ENCODE assay signal across 18 cellular contexts in the genomic region with DNA sequence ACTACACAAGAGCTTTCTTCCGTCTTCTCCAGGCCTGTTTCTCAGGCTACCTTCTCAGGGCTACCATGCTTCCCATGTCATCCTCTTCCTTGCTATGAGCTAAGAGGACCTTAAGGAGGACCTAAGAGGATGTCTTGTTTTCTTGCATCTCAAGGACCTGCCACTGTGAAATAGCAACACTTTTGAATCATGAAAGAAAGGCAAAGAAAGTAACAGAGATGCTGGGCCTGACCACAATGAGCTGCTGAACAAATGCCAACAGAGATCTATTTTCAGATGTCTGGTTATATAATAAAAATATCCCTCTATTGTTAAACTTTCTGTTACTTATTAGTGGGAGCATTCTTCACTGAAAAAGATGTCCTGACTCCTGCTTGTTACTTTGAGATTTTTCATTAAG. TPM values are rescaled to one million over a fixed set of nuclear protein-coding genes. Genes with fewer than 3 reads are reported as not detected.
DNase-seq lines count a peak whose midpoint lies in the region; ATAC-seq and TF ChIP-seq lines count a peak whose summit lies in the region.
"Had no signal": no experiment of that assay in that cellular context is flagged by ENCODE, and none has a peak within 500 bp of the region (broad histone marks: within the 10 kb centered on the region; RNA-seq: fewer than 3 reads in every experiment).

No MANE protein-coding gene starts in this region.

- BruUV-seq in PC-3 (replicated peaks; lab: Mats Ljungman, UMichigan) = no TSS peak

- POLR2A ChIA-PET in activated CD4-positive, alpha-beta T cell treated with anti-CD3 and anti-CD28 coated beads for 36 hours (lab: Charles Lee) = no interaction called here
- POLR2A ChIA-PET in T-cell (lab: Charles Lee) (interaction anchor here (0.5 to 0.8 kb wide), 4 partner anchors 9 to 1978 kb away, joined by 3 to 4 read pairs (median 3); no protein-coding TSS in a partner anchor), PC-3 (lab: Charles Lee; ENCODE audit: unreplicated experiment) (no interaction called here)

- H3K4me3 ChIP-seq in smooth muscle cell = no peak overlapping the region
- no peak overlapping the region for H3K4me3 ChIP-seq in PC-3 (ENCODE audit: low read length)
- H3K4me3 ChIP-seq: SJSA1 had no signal

- peak overlapping the region; percentile 97 for H3K27ac ChIP-seq in smooth muscle cell (ENCODE audit: low read depth)
- H3K27ac ChIP-seq in PC-3 (ENCODE audit: low read length) = no peak overlapping the region
- H3K27ac ChIP-seq: 22Rv1, RWPE1, SJSA1 had no signal

- H2AFZ ChIP-seq in smooth muscle cell (ENCODE audit: low read depth) = no peak overlapping the region
- no peak overlapping the region for H2AFZ ChIP-seq in PC-3 (ENCODE audit: low read length)

- H3K9ac ChIP-seq in smooth muscle cell (ENCODE audit: low read depth) (no peak overlapping the region), PC-3 (ENCODE audit: low read length) (no peak overlapping the region)

- no peak for TF ChIP-seq CTCF in smooth muscle cell (IDR thresholded peaks at IDR 0.05; ENCODE audit: borderline replicate concordance, insufficient read depth, poor library complexity, severe bottlenecking)
- no peak for TF ChIP-seq CTCF in GM20000 (IDR thresholded peaks at IDR 0.05; ENCODE audit: extremely low read depth, missing control alignments)
- TF ChIP-seq CTCF in PC-3 (conservative IDR thresholded peaks at IDR 0.05; ENCODE audit: low read depth, low read length) = no peak

- intact Hi-C loops in activated CD4-positive, alpha-beta T cell treated with anti-CD3 and anti-CD28 coated beads for 36 hours (cut with DNase I, micrococcal nuclease) = loop anchor here in 1 of 2 experiments (2.0 kb wide), 1 partner anchor 66 kb away; no protein-coding TSS in a partner anchor
- intact Hi-C loops in PC-3 (cut with micrococcal nuclease) = no loop called here

- H3K4me1 Mint-ChIP-seq in activated CD4-positive, alpha-beta T cell treated with anti-CD3 and anti-CD28 coated beads for 36 hours = peaks cover 46% of the 10 kb centered on the region
- peaks cover 36 to 44% (median 41%) of the 10 kb centered on the region in 3 donors for H3K4me1 Mint-ChIP-seq in T-cell

- H3K4me1 ChIP-seq in smooth muscle cell (ENCODE audit: low read depth) = peaks cover 6% of the 10 kb centered on the region
- peaks cover 22% of the 10 kb centered on the region for H3K4me1 ChIP-seq in PC-3 (ENCODE audit: insufficient read depth, low read length)
- H3K4me1 ChIP-seq: Caco-2 had no signal

- H3K27me3 ChIP-seq in smooth muscle cell (ENCODE audit: low read depth) = no peaks in the 10 kb centered on the region
- H3K27me3 ChIP-seq in PC-3 (ENCODE audit: low read length) = no peaks in the 10 kb centered on the region
- H3K27me3 ChIP-seq: SJSA1 had no signal

- no peaks in the 10 kb centered on the region for H3K36me3 Mint-ChIP-seq in activated CD4-positive, alpha-beta T cell treated with anti-CD3 and anti-CD28 coated beads for 36 hours (ENCODE audit: low read depth)
- no peaks in the 10 kb centered on the region for H3K36me3 Mint-ChIP-seq in T-cell

- WGBS in smooth muscle cell (ENCODE audit: low lambda C conversion rate) = 92% methylated on average over 1 of the region's 1 CpG

- no peaks in the 10 kb centered on the region for H3K36me3 ChIP-seq in smooth muscle cell (ENCODE audit: low read depth)
- H3K36me3 ChIP-seq in PC-3 (ENCODE audit: low read depth, low read length) = no peaks in the 10 kb centered on the region
- H3K36me3 ChIP-seq: SJSA1 had no signal

- no peaks in the 10 kb centered on the region for H3K79me2 ChIP-seq in smooth muscle cell (ENCODE audit: low read depth)
- H3K79me2 ChIP-seq in PC-3 (ENCODE audit: low read length) = no peaks in the 10 kb centered on the region

- H3K4me3 Mint-ChIP-seq in activated CD4-positive, alpha-beta T cell treated with anti-CD3 and anti-CD28 coated beads for 36 hours = no peak overlapping the region
- peak overlapping the region in 1 of 3 donors; percentile 39 for H3K4me3 Mint-ChIP-seq in T-cell

- H3K9me3 ChIP-seq in smooth muscle cell (replicated peaks; ENCODE audit: low read depth) = no peaks in the 10 kb centered on the region
- no peaks in the 10 kb centered on the region for H3K9me3 ChIP-seq in PC-3 (ENCODE audit: low read length)
- H3K9me3 ChIP-seq: Caco-2, SJSA1 had no signal

- H3K27me3 Mint-ChIP-seq in activated CD4-positive, alpha-beta T cell treated with anti-CD3 and anti-CD28 coated beads for 36 hours = no peaks in the 10 kb centered on the region
- H3K27me3 Mint-ChIP-seq in T-cell = no peaks in the 10 kb centered on the region

- H3K4me2 ChIP-seq in smooth muscle cell = peak overlapping the region; percentile 78
- H3K4me2 ChIP-seq in PC-3 (ENCODE audit: low read length) = no peak overlapping the region

- no peaks in the 10 kb centered on the region for H3K9me2 ChIP-seq in PC-3 (replicated peaks; ENCODE audit: low read length)

- ATAC-seq in activated CD4-positive, alpha-beta T cell treated with anti-CD3 and anti-CD28 coated beads for 36 hours = no peak
- ATAC-seq in T-cell (replicated peaks in 1 of 4) (no peak), PC-3 (no peak)

- peak overlapping the region; percentile 60 for H3K27ac Mint-ChIP-seq in activated CD4-positive, alpha-beta T cell treated with anti-CD3 and anti-CD28 coated beads for 36 hours
- H3K27ac Mint-ChIP-seq in T-cell = peak overlapping the region; percentile 50 to 88

- DNase-seq in activated CD4-positive, alpha-beta T cell treated with anti-CD3 and anti-CD28 coated beads for 36 hours = no peak
- no peak for DNase-seq in activated CD4-positive, alpha-beta T cell treated with anti-CD3 and anti-CD28 coated beads, Interleukin-2, amount 50 U/mL, for 48 hours
- DNase-seq in T-cell (no peak), fibroblast of peridontal ligament (ENCODE audit: extremely low read depth) (peak; percentile 65), smooth muscle cell (lab: John Stamatoyannopoulos, UW; ENCODE audit: unreplicated experiment) (no peak), GM03348 (ENCODE audit: low spot score) (no peak), GM20000 (ENCODE audit: low spot score) (no peak), PC-3 (no peak)
- DNase-seq: C1 segment of cervical spinal cord, Caco-2, DMS53, Kasumi-1, NCI-H1436, NCI-H2029 treated with DMSO at 0.1 percent for 48 hours, NCI-H510A treated with DMSO at 0.1 percent for 48 hours had no signal

- no peaks in the 10 kb centered on the region for H4K20me1 ChIP-seq in smooth muscle cell (ENCODE audit: low read depth)
- no peaks in the 10 kb centered on the region for H4K20me1 ChIP-seq in PC-3 (ENCODE audit: low read length)

- CTCF ChIA-PET in activated CD4-positive, alpha-beta T cell treated with anti-CD3 and anti-CD28 coated beads for 36 hours (lab: Charles Lee) = interaction anchor here (0.8 to 7.9 kb wide), 5 partner anchors 9 to 65 kb away, joined by 3 to 125 read pairs (median 4); no protein-coding TSS in a partner anchor
- CTCF ChIA-PET in T-cell (lab: Charles Lee) = interaction anchor here in 1 of 2 donors (0.8 to 1.9 kb wide), 4 partner anchors 9 to 72 kb away, joined by 3 to 5 read pairs (median 4); no protein-coding TSS in a partner anchor
- CTCF ChIA-PET in PC-3 (lab: Charles Lee) = no interaction called here

- H3K9me3 Mint-ChIP-seq in activated CD4-positive, alpha-beta T cell treated with anti-CD3 and anti-CD28 coated beads for 36 hours (ENCODE audit: low read depth) = no peaks in the 10 kb centered on the region
- no peaks in the 10 kb centered on the region for H3K9me3 Mint-ChIP-seq in T-cell

- H3F3A ChIP-seq in smooth muscle cell (ENCODE audit: low read depth) (peaks cover 14% of the 10 kb centered on the region), PC-3 (ENCODE audit: low read length, unreplicated experiment) (no peaks in the 10 kb centered on the region)

RNA-seq across cellular contexts. Expression of a gene that starts 36.7 kb away (rescaled TPM):
- 10 to 100 TPM; 26.0 to 30.9 TPM for total RNA-seq in activated CD4-positive, alpha-beta T cell treated with anti-CD3 and anti-CD28 coated beads for 36 hours
- 100 to 1,000 TPM; 173 to 570 (median 200) TPM for total RNA-seq in T-cell
- 897 and 967 TPM in 2 replicates for total RNA-seq in smooth muscle cell
- polyA plus RNA-seq in smooth muscle cell = 266 and 573 TPM in 2 replicates
- 176 and 192 TPM in 2 replicates for total RNA-seq in PC-3 (2014; rRNA removed)

Comparison
In these comparisons a context has a peak if more than half of its experiments do, and no peak if none do; other contexts are left out.
1. POLR2A ChIA-PET loops: an anchor here in T-cell (0.5 to 0.8 kb wide); none called in activated CD4-positive, alpha-beta T cell treated with anti-CD3 and anti-CD28 coated beads for 36 hours and PC-3.